ENCODE assay signal across 21 cellular contexts in the genomic region with DNA sequence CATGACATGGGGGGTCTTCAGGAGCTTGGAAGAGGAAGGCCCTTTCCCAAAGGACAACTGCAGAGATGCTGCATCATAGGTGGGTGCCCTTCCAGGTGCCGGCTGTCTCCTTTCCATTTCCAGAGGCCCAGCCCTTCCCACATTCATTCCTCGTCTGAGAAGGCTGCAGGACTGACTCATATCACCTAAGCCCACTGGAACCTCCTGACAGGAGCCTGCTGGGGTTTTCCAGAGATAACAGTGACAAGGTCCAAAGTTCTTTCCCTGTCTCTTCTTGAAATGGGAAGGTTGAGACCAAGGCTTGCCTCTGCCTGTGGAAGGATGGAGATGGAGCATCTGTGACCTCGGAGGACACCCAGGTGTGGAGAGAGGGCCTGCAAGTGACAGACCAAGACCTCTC. TPM values are rescaled to one million over a fixed set of nuclear protein-coding genes. Genes with fewer than 3 reads are reported as not detected.
A peak's percentile ranks its signal among the peaks of the same experiment; 100 is the strongest.
DNase-seq lines count a peak whose midpoint lies in the region; ATAC-seq, FAIRE-seq and TF ChIP-seq lines count a peak whose summit lies in the region.
"Had no signal": no experiment of that assay in that cellular context is flagged by ENCODE, and none has a peak within 500 bp of the region (broad histone marks: within the 10 kb centered on the region; RNA-seq: fewer than 3 reads in every experiment).

No MANE protein-coding gene starts in this region.

- no peaks in the 10 kb centered on the region for H3K36me3 Mint-ChIP-seq in activated T-cell treated with anti-CD3 and anti-CD28 coated beads, Interleukin-2, amount 50 U/mL, for 4 hours (ENCODE audit: insufficient read depth)
- H3K36me3 Mint-ChIP-seq: IgD-negative memory B cell had no signal

- H3K27ac ChIP-seq in A549 = no peak overlapping the region
- H3K27ac ChIP-seq in hepatocyte = peak overlapping the region; percentile 84
- H3K27ac ChIP-seq in small intestine (ENCODE audit: low read depth in 1 of 2, low read length in 1 of 2) = no peak overlapping the region
- no peak overlapping the region for H3K27ac ChIP-seq in uterus
- H3K27ac ChIP-seq: C4-2B had no signal

- H3K9me3 ChIP-seq in A549 (no peaks in the 10 kb centered on the region), hepatocyte (ENCODE audit: low read depth) (no peaks in the 10 kb centered on the region), small intestine (ENCODE audit: control insufficient read depth, low read depth) (no peaks in the 10 kb centered on the region), uterus (no peaks in the 10 kb centered on the region)

- H2AFZ ChIP-seq in hepatocyte = no peak overlapping the region

- DNase-seq in A549 (ENCODE audit: low read depth in 1 of 2, low spot score in 1 of 2) = no peak
- peak; percentile 45 for DNase-seq in NCI-H226
- DNase-seq in hepatocyte (ENCODE audit: low spot score) = peak; percentile 75
- peak; percentile 52 for DNase-seq in small intestine
- no peak for DNase-seq in activated T-cell treated with anti-CD3 and anti-CD28 coated beads, Interleukin-2, amount 50 U/mL, for 4 hours
- DNase-seq in uterus = no peak
- DNase-seq in mesenteric fat pad (ENCODE audit: low spot score) = no peak
- DNase-seq: 8988T; ACHN; Calu3; CD4-positive, alpha-beta T cell; DND-41; EL; GOT3; H9 had no signal

- H3K4me1 Mint-ChIP-seq in activated T-cell treated with anti-CD3 and anti-CD28 coated beads, Interleukin-2, amount 50 U/mL, for 4 hours (ENCODE audit: low read depth) = peaks cover 2% of the 10 kb centered on the region

- peaks cover 9% of the 10 kb centered on the region; the same call in 2 of the 3 replicates for H3K4me1 ChIP-seq in A549
- H3K4me1 ChIP-seq in hepatocyte (ENCODE audit: insufficient read depth) = peaks cover 4% of the 10 kb centered on the region
- no peaks in the 10 kb centered on the region for H3K4me1 ChIP-seq in small intestine (ENCODE audit: control insufficient read depth in 2 of 2, insufficient read depth in 1 of 2, low read depth in 1 of 2, low read length in 1 of 2)
- no peaks in the 10 kb centered on the region for H3K4me1 ChIP-seq in uterus

- H4K20me1 ChIP-seq in hepatocyte (ENCODE audit: insufficient read depth, poor library complexity, severe bottlenecking) = no peaks in the 10 kb centered on the region

- TF ChIP-seq CTCF in A549 (IDR thresholded peaks at IDR 0.05) = no peak
- TF ChIP-seq CTCF in hepatocyte (IDR thresholded peaks at IDR 0.05; ENCODE audit: poor library complexity) = no peak
- no peak for TF ChIP-seq CTCF in uterus (IDR thresholded peaks at IDR 0.05)

- TF ChIP-seq EP300 in A549 (IDR thresholded peaks at IDR 0.05) = no peak

- H3K4me2 ChIP-seq in A549 (peak overlapping the region; percentile 26; the same call in 1 of the 3 replicates), hepatocyte (no peak overlapping the region)

- ATAC-seq in A549 = peak in 1 of 2 experiments; percentile 32; a peak in 2 of 6 replicates
- ATAC-seq in activated T-cell treated with anti-CD3 and anti-CD28 coated beads, Interleukin-2, amount 50 U/mL, for 4 hours = no peak
- ATAC-seq: GM12878, HepG2 had no signal

- H3K36me3 ChIP-seq in hepatocyte (replicated peaks; ENCODE audit: insufficient read depth, low read depth) (no peaks in the 10 kb centered on the region), small intestine (ENCODE audit: control insufficient read depth in 2 of 2, insufficient read depth in 2 of 2, low read length in 2 of 2) (no peaks in the 10 kb centered on the region), uterus (no peaks in the 10 kb centered on the region)

- no peak overlapping the region for H3K4me3 Mint-ChIP-seq in activated T-cell treated with anti-CD3 and anti-CD28 coated beads, Interleukin-2, amount 50 U/mL, for 4 hours
- H3K4me3 Mint-ChIP-seq: CD4-positive, alpha-beta T cell; H9; IgD-negative memory B cell had no signal

- WGBS in A549 (ENCODE audit: missing lambda C conversion rate) = 47% methylated on average over 3 of the region's 3 CpGs
- 55% methylated on average over 3 of the region's 3 CpGs for WGBS in hepatocyte (ENCODE audit: low lambda C conversion rate, missing lambda C conversion rate)
- WGBS in small intestine, 3 donors = 24 to 65% (median 40%) methylated on average over 3 of the region's 3 CpGs

- no peaks in the 10 kb centered on the region for H3K79me2 ChIP-seq in hepatocyte

- POLR2A ChIA-PET in A549 (lab: Yijun Ruan, JAX) = no interaction called here

- no peak for FAIRE-seq in A549 (lab: Jason Lieb, UNC)
- FAIRE-seq in small intestine (lab: Jason Lieb, UNC) = no peak
- FAIRE-seq: GM12878, HepG2 had no signal

- intact Hi-C loops in uterus (cut with DNase I; ENCODE audit: low total_unique reads) = no loop called here

- no peak for TF ChIP-seq RAD21 in A549 (conservative IDR thresholded peaks at IDR 0.05 in 1 of 2, IDR thresholded peaks at IDR 0.05 in 1 of 2)

- H3K27me3 ChIP-seq in hepatocyte (peaks cover 11% of the 10 kb centered on the region), small intestine (ENCODE audit: control insufficient read depth in 2 of 2, insufficient read depth in 2 of 2, low read length in 2 of 2) (peaks cover 0 to 6% of the 10 kb centered on the region in 2 donors), uterus (no peaks in the 10 kb centered on the region)

- H3K4me3 ChIP-seq in A549 = no peak overlapping the region
- no peak overlapping the region for H3K4me3 ChIP-seq in hepatocyte
- no peak overlapping the region for H3K4me3 ChIP-seq in small intestine (ENCODE audit: low read depth in 1 of 2, low read length in 2 of 2)
- no peak overlapping the region for H3K4me3 ChIP-seq in uterus
- H3K4me3 ChIP-seq: GM12878 had no signal

- no peaks in the 10 kb centered on the region for H3K9me3 Mint-ChIP-seq in activated T-cell treated with anti-CD3 and anti-CD28 coated beads, Interleukin-2, amount 50 U/mL, for 4 hours
- H3K9me3 Mint-ChIP-seq: CD4-positive, alpha-beta T cell; H9; IgD-negative memory B cell had no signal

- no peaks in the 10 kb centered on the region for H3K9me2 ChIP-seq in hepatocyte (replicated peaks; ENCODE audit: insufficient read depth)

- no peak for TF ChIP-seq POLR2A in A549 (IDR thresholded peaks at IDR 0.05; ENCODE audit: low read length)
- no peak for TF ChIP-seq POLR2A in uterus (IDR thresholded peaks at IDR 0.05)

- CTCF ChIA-PET in A549 (lab: Yijun Ruan, JAX) = interaction anchor here (1.5 to 8.2 kb wide), 4 partner anchors 7 to 72 kb away, joined by 4 to 107 read pairs (median 7); no protein-coding TSS in a partner anchor

- peaks cover 26% of the 10 kb centered on the region for H3K27me3 Mint-ChIP-seq in activated T-cell treated with anti-CD3 and anti-CD28 coated beads, Interleukin-2, amount 50 U/mL, for 4 hours (ENCODE audit: low read depth)

RNA-seq across cellular contexts. Expression of a gene that starts 3.6 kb away (rescaled TPM):
- not detected in 2 replicates for polyA plus RNA-seq in A549 (2011; rRNA removed)
- polyA plus RNA-seq in A549 (2012; cell fraction: cytosol; rRNA removed) = 0.03 and 0.14 TPM in 2 replicates
- 0.12 and 0.28 TPM in 2 replicates for polyA plus RNA-seq in A549 (2012; cell fraction: nucleus; rRNA removed)
- polyA plus RNA-seq in A549 (2017; fragmentation: RNase III; extraction: RNeasy Plus Mini Kit Qiagen cat#74134 plus additional on column Dnase treatment) = 0.07 TPM in 1 of 3 replicates, not detected in the others
- not detected in 2 replicates for polyA minus RNA-seq in A549 (2011; rRNA and poly(A)+ RNA removed)
- not detected in 2 replicates for total RNA-seq in hepatocyte
- polyA plus RNA-seq in hepatocyte = not detected in 2 replicates
- not detected for polyA plus RNA-seq in small intestine
- not detected for total RNA-seq in activated T-cell treated with anti-CD3 and anti-CD28 coated beads, Interleukin-2, amount 50 U/mL, for 4 hours
- total RNA-seq in uterus = not detected
- total RNA-seq in mesenteric fat pad = not detected
- total RNA-seq: Calu3; CD4-positive, alpha-beta T cell; G401; GM12878; H9; HepG2 had no signal
- polyA plus RNA-seq: BJ, GM12878, HepG2, IgD-negative memory B cell had no signal

RNA-seq across cellular contexts. Expression of a gene that starts 9.4 kb away (rescaled TPM):
- polyA plus RNA-seq in A549 (2011; rRNA removed) = not detected in 2 replicates
- not detected in 2 replicates for polyA plus RNA-seq in A549 (2012; cell fraction: cytosol; rRNA removed)
- not detected in 2 replicates for polyA plus RNA-seq in A549 (2012; cell fraction: nucleus; rRNA removed)
- not detected in 3 replicates for polyA plus RNA-seq in A549 (2017; fragmentation: RNase III; extraction: RNeasy Plus Mini Kit Qiagen cat#74134 plus additional on column Dnase treatment)
- polyA minus RNA-seq in A549 (2011; rRNA and poly(A)+ RNA removed) = not detected in 2 replicates
- not detected in 2 replicates for total RNA-seq in hepatocyte
- not detected in 2 replicates for polyA plus RNA-seq in hepatocyte
- not detected for polyA plus RNA-seq in small intestine
- not detected for total RNA-seq in activated T-cell treated with anti-CD3 and anti-CD28 coated beads, Interleukin-2, amount 50 U/mL, for 4 hours
- total RNA-seq in uterus = not detected
- not detected for total RNA-seq in mesenteric fat pad
- total RNA-seq: Calu3; CD4-positive, alpha-beta T cell; G401; GM12878; H9; HepG2 had no signal
- polyA plus RNA-seq: BJ, GM12878, IgD-negative memory B cell had no signal

RNA-seq across cellular contexts. Expression of a gene that starts 22.9 kb away (rescaled TPM):
- polyA plus RNA-seq in A549 (2011; rRNA removed) (not detected in 2 replicates), A549 (2017; fragmentation: RNase III; extraction: RNeasy Plus Mini Kit Qiagen cat#74134 plus additional on column Dnase treatment) (not detected in 3 replicates), hepatocyte (not detected in 2 replicates), small intestine (not detected)
- polyA plus RNA-seq in A549 (2012; cell fraction: cytosol; rRNA removed) = not detected in 2 replicates
- polyA plus RNA-seq in A549 (2012; cell fraction: nucleus; rRNA removed) = not detected in 2 replicates
- not detected in 2 replicates for polyA minus RNA-seq in A549 (2011; rRNA and poly(A)+ RNA removed)
- total RNA-seq in hepatocyte (not detected in 2 replicates), uterus (not detected), mesenteric fat pad (not detected)
- total RNA-seq in activated T-cell treated with anti-CD3 and anti-CD28 coated beads, Interleukin-2, amount 50 U/mL, for 4 hours = not detected
- total RNA-seq: Calu3; CD4-positive, alpha-beta T cell; G401; GM12878; H9; HepG2 had no signal
- polyA plus RNA-seq: BJ, HepG2, IgD-negative memory B cell had no signal

RNA-seq across cellular contexts. Expression of a gene that starts 28.9 kb away (rescaled TPM):
- polyA plus RNA-seq in A549 (2011; rRNA removed) (0.18 and 0.29 TPM in 2 replicates), A549 (2017; fragmentation: RNase III; extraction: RNeasy Plus Mini Kit Qiagen cat#74134 plus additional on column Dnase treatment) (0.10 to 0.13 TPM (median 0.12 TPM) in 3 replicates), hepatocyte (1.2 and 1.4 TPM in 2 replicates), small intestine (1 to 10 TPM in 1 of 3 donors, not detected in 2; 1.7 TPM)
- polyA plus RNA-seq in A549 (2012; cell fraction: cytosol; rRNA removed) = 0.12 and 0.34 TPM in 2 replicates
- 0.65 TPM in 2 replicates for polyA plus RNA-seq in A549 (2012; cell fraction: nucleus; rRNA removed)
- polyA minus RNA-seq in A549 (2011; rRNA and poly(A)+ RNA removed) = 0.34 and 0.58 TPM in 2 replicates
- total RNA-seq in hepatocyte (1.0 and 1.1 TPM in 2 replicates), uterus (10 to 100 TPM in 1 of 4 donors, 1 to 10 TPM in 1, not detected in 2; 1.9 to 10.8 TPM), mesenteric fat pad (0.35 TPM)
- total RNA-seq in activated T-cell treated with anti-CD3 and anti-CD28 coated beads, Interleukin-2, amount 50 U/mL, for 4 hours = under 1 TPM; 0.16 to 0.20 (median 0.19) TPM
- total RNA-seq: Calu3; CD4-positive, alpha-beta T cell; GM12878; HepG2 had no signal
- polyA plus RNA-seq: BJ, GM12878, HepG2, IgD-negative memory B cell had no signal

RNA-seq across cellular contexts. Expression of a gene that starts 33.8 kb away (rescaled TPM):
- polyA plus RNA-seq in A549 (2011; rRNA removed) = 7.4 and 10.5 TPM in 2 replicates
- 3.4 and 3.9 TPM in 2 replicates for polyA plus RNA-seq in A549 (2012; cell fraction: cytosol; rRNA removed)
- 4.3 and 5.8 TPM in 2 replicates for polyA plus RNA-seq in A549 (2012; cell fraction: nucleus; rRNA removed)
- polyA plus RNA-seq in A549 (2017; fragmentation: RNase III; extraction: RNeasy Plus Mini Kit Qiagen cat#74134 plus additional on column Dnase treatment) = 5.7 to 5.9 TPM (median 5.7 TPM) in 3 replicates
- polyA minus RNA-seq in A549 (2011; rRNA and poly(A)+ RNA removed) = 6.8 and 7.0 TPM in 2 replicates
- 8.7 and 9.1 TPM in 2 replicates for total RNA-seq in hepatocyte
- 6.2 TPM in 2 replicates for polyA plus RNA-seq in hepatocyte
- 1 to 10 TPM in 2 of 3 donors, under 1 TPM in 1; 0.54 to 3.1 (median 2.8) TPM for polyA plus RNA-seq in small intestine
- total RNA-seq in activated T-cell treated with anti-CD3 and anti-CD28 coated beads, Interleukin-2, amount 50 U/mL, for 4 hours = 10 to 100 TPM; 10.5 to 11.7 (median 11.5) TPM
- 1 to 10 TPM; 4.6 to 8.5 (median 5.0) TPM for total RNA-seq in uterus
- 2.2 TPM for total RNA-seq in mesenteric fat pad

Comparison
In these comparisons a context has a peak if more than half of its experiments do, and no peak if none do; other contexts are left out.
1. DNase-seq: peak in NCI-H226 (single experiment), hepatocyte (single experiment) and small intestine (single experiment); none in A549 (0 of 2), activated T-cell treated with anti-CD3 and anti-CD28 coated beads, Interleukin-2, amount 50 U/mL, for 4 hours (single experiment), uterus (0 of 2) and mesenteric fat pad (single experiment).